26 cellular contexts compared by ENCODE assay signal in genomic region chr5:85929713-85930112, GRCh38.
"Had no signal": no experiment of that assay in that cellular context is flagged by ENCODE, and none has a peak within 500 bp of the region (broad histone marks: within the 10 kb centered on the region; RNA-seq: fewer than 3 reads in every experiment).

No MANE protein-coding gene starts in this region.

- H3K36me3 Mint-ChIP-seq: stimulated activated effector memory CD8-positive, alpha-beta T cell treated with anti-CD3 and anti-CD28 coated beads, Interleukin-12 subunit alpha, Interleukin-12 subunit beta, amount 100 ng/mL, for 72 hours; stimulated activated memory B cell treated with anti-CD40 and anti-IgM and Interleukin-4, amounts not matched to agents 10 μg/mL and 1 μg/mL and 100 μg/mL, for 72 hours; stimulated activated naive B cell treated with anti-CD40 and anti-IgM and Interleukin-4, amounts not matched to agents 10 μg/mL and 1 μg/mL and 100 μg/mL, for 72 hours; type B pancreatic cell had no signal

- H3K4me1 Mint-ChIP-seq: stimulated activated effector memory CD8-positive, alpha-beta T cell treated with anti-CD3 and anti-CD28 coated beads, Interleukin-12 subunit alpha, Interleukin-12 subunit beta, amount 100 ng/mL, for 72 hours; stimulated activated memory B cell treated with anti-CD40 and anti-IgM and Interleukin-4, amounts not matched to agents 10 μg/mL and 1 μg/mL and 100 μg/mL, for 72 hours; stimulated activated naive B cell treated with anti-CD40 and anti-IgM and Interleukin-4, amounts not matched to agents 10 μg/mL and 1 μg/mL and 100 μg/mL, for 72 hours; stimulated activated naive CD8-positive, alpha-beta T cell treated with anti-CD3 and anti-CD28 coated beads, Interleukin-15, amount 100 ng/mL, for 72 hours had no signal

- ATAC-seq: stimulated activated effector memory CD8-positive, alpha-beta T cell treated with anti-CD3 and anti-CD28 coated beads, Interleukin-12 subunit alpha, Interleukin-12 subunit beta, amount 100 ng/mL, for 72 hours; stimulated activated memory B cell treated with anti-CD40 and anti-IgM and Interleukin-4, amounts not matched to agents 10 μg/mL and 1 μg/mL and 100 μg/mL, for 72 hours; stimulated activated naive B cell treated with anti-CD40 and anti-IgM and Interleukin-4, amounts not matched to agents 10 μg/mL and 1 μg/mL and 100 μg/mL, for 72 hours; stimulated activated naive CD8-positive, alpha-beta T cell treated with anti-CD3 and anti-CD28 coated beads, Interleukin-15, amount 100 ng/mL, for 72 hours; stimulated activated naive CD8-positive, alpha-beta T cell treated with anti-CD3 and anti-CD28 coated beads, Interleukin-15, Interleukin-2, amounts not matched to agents 100 U/mL and 50 U/mL, for 24 hours; upper lobe of right lung had no signal

- FAIRE-seq: urothelium cell line had no signal

- H3K9me3 Mint-ChIP-seq: type B pancreatic cell had no signal

- H3K27me3 Mint-ChIP-seq: stimulated activated memory B cell treated with anti-CD40 and anti-IgM and Interleukin-4, amounts not matched to agents 10 μg/mL and 1 μg/mL and 100 μg/mL, for 72 hours; stimulated activated naive B cell treated with anti-CD40 and anti-IgM and Interleukin-4, amounts not matched to agents 10 μg/mL and 1 μg/mL and 100 μg/mL, for 72 hours; stimulated activated naive CD8-positive, alpha-beta T cell treated with anti-CD3 and anti-CD28 coated beads, Interleukin-15, amount 100 ng/mL, for 72 hours; stimulated activated naive CD8-positive, alpha-beta T cell treated with anti-CD3 and anti-CD28 coated beads, Interleukin-15, Interleukin-2, amounts not matched to agents 100 ng/mL and 50 ng/mL, for 24 hours; type B pancreatic cell had no signal

- H3K4me3 Mint-ChIP-seq: stimulated activated effector memory CD8-positive, alpha-beta T cell treated with anti-CD3 and anti-CD28 coated beads, Interleukin-12 subunit alpha, Interleukin-12 subunit beta, amount 100 ng/mL, for 72 hours; stimulated activated memory B cell treated with anti-CD40 and anti-IgM and Interleukin-4, amounts not matched to agents 10 μg/mL and 1 μg/mL and 100 μg/mL, for 72 hours; stimulated activated naive B cell treated with anti-CD40 and anti-IgM and Interleukin-4, amounts not matched to agents 10 μg/mL and 1 μg/mL and 100 μg/mL, for 72 hours; stimulated activated naive CD8-positive, alpha-beta T cell treated with anti-CD3 and anti-CD28 coated beads, Interleukin-15, amount 100 ng/mL, for 72 hours; stimulated activated naive CD8-positive, alpha-beta T cell treated with anti-CD3 and anti-CD28 coated beads, Interleukin-15, Interleukin-2, amounts not matched to agents 100 ng/mL and 50 ng/mL, for 24 hours; type B pancreatic cell had no signal

- DNase-seq: stimulated activated CD4-positive, alpha-beta T cell treated with anti-CD3 and anti-CD28 coated beads, Interleukin-2, amount 100 ng/mL, for 48 hours; stimulated activated CD4-positive, alpha-beta T cell treated with anti-CD3 and anti-CD28 coated beads, Interleukin-4, amount 100 ng/mL, for 1 hour; stimulated activated CD4-positive, alpha-beta T cell treated with anti-CD3 and anti-CD28 coated beads, Interleukin-4, amount 100 ng/mL, for 24 hours; stimulated activated CD4-positive, alpha-beta T cell treated with anti-CD3 and anti-CD28 coated beads, Interleukin-4, amount 100 ng/mL, for 4 hours; stimulated activated CD8-positive, alpha-beta memory T cell treated with anti-CD3 and anti-CD28 coated beads, Interleukin-4, amount 100 ng/mL, for 48 hours; stimulated activated naive B cell treated with anti-CD40 and anti-IgM and Interleukin-4, amounts not matched to agents 10 μg/mL and 1 μg/mL and 100 μg/mL, for 72 hours; stimulated activated naive CD4-positive, alpha-beta T cell; stimulated activated naive CD4-positive, alpha-beta T cell treated with Interleukin-2 at 50 U/mL for 16 hours; stimulated activated naive CD8-positive, alpha-beta T cell treated with anti-CD3 and anti-CD28 coated beads, Interleukin-15, amount 100 ng/mL, for 72 hours; stimulated activated naive CD8-positive, alpha-beta T cell treated with anti-CD3 and anti-CD28 coated beads, Interleukin-15, Interleukin-2, amounts not matched to agents 100 U/mL and 50 U/mL, for 24 hours; stomach; substantia nigra; testis; thyroid gland; tibial artery; transverse colon; trophoblast cell; upper lobe of left lung; upper lobe of right lung; uterus had no signal

- H3K27ac Mint-ChIP-seq: stimulated activated effector memory CD8-positive, alpha-beta T cell treated with anti-CD3 and anti-CD28 coated beads, Interleukin-12 subunit alpha, Interleukin-12 subunit beta, amount 100 ng/mL, for 72 hours; stimulated activated memory B cell treated with anti-CD40 and anti-IgM and Interleukin-4, amounts not matched to agents 10 μg/mL and 1 μg/mL and 100 μg/mL, for 72 hours; stimulated activated naive B cell treated with anti-CD40 and anti-IgM and Interleukin-4, amounts not matched to agents 10 μg/mL and 1 μg/mL and 100 μg/mL, for 72 hours; stimulated activated naive CD8-positive, alpha-beta T cell treated with anti-CD3 and anti-CD28 coated beads, Interleukin-15, amount 100 ng/mL, for 72 hours; stimulated activated naive CD8-positive, alpha-beta T cell treated with anti-CD3 and anti-CD28 coated beads, Interleukin-15, Interleukin-2, amounts not matched to agents 100 ng/mL and 50 ng/mL, for 24 hours; type B pancreatic cell had no signal

- H3K9me3 ChIP-seq: testis, thyroid gland, tibial artery, transverse colon, uterus, vagina had no signal
